In genomic region chr3:157313186-157313585, GRCh38 we compare ENCODE assay signal across 32 cellular contexts.
"Had no signal": no experiment of that assay in that cellular context is flagged by ENCODE, and none has a peak within 500 bp of the region (broad histone marks: within the 10 kb centered on the region; RNA-seq: fewer than 3 reads in every experiment).

No MANE protein-coding gene starts in this region.

- ATAC-seq: activated CD4-positive, alpha-beta T cell treated with anti-CD3 and anti-CD28 coated beads for 36 hours; activated CD4-positive, CD25-positive, alpha-beta regulatory T cell treated with anti-CD3 and anti-CD28 coated beads, Interleukin-2, amount 50 U/mL, for 24 hours; activated CD8-positive, alpha-beta T cell treated with anti-CD3 and anti-CD28 coated beads, Interleukin-2, amount 10 ng/mL, durations not matched to agents 7 days and 5 days; activated naive CD4-positive, alpha-beta T cell treated with anti-CD3 and anti-CD28 coated beads, Interleukin-2, amount 50 U/mL, for 72 hours; body of pancreas; PC-3; WTC11 had no signal

- H3K4me3 ChIP-seq: adrenal gland, body of pancreas, breast epithelium, Peyer's patch, SJCRH30 had no signal

- H3K9ac ChIP-seq: KMS-11, SK-N-SH had no signal

- H3K27ac ChIP-seq: adrenal gland, body of pancreas, breast epithelium, KMS-11, Peyer's patch, SJCRH30 had no signal

- H3K4me1 ChIP-seq: breast epithelium, Peyer's patch, SJCRH30 had no signal

- H3K9me3 ChIP-seq: adrenal gland, body of pancreas, breast epithelium, Peyer's patch, SJCRH30, SK-N-SH had no signal

- H3K4me2 ChIP-seq: KMS-11, SK-N-SH had no signal

- H3K36me3 ChIP-seq: adrenal gland, breast epithelium, Peyer's patch, SJCRH30 had no signal

- H3K27me3 ChIP-seq: adrenal gland, body of pancreas, breast epithelium, Peyer's patch, SJCRH30 had no signal

- DNase-seq: activated CD4-positive, alpha-beta T cell treated with anti-CD3 and anti-CD28 coated beads for 36 hours; activated CD4-positive, alpha-beta T cell treated with anti-CD3 and anti-CD28 coated beads, Interleukin-2, amount 10 ng/mL, durations not matched to agents 7 days and 5 days; activated CD4-positive, alpha-beta T cell treated with anti-CD3 and anti-CD28 coated beads, Interleukin-2, amount 50 U/mL, for 48 hours; activated CD8-positive, alpha-beta T cell treated with anti-CD3 and anti-CD28 coated beads, Interleukin-2, amount 10 ng/mL, durations not matched to agents 7 days and 5 days; activated gamma-delta T cell treated with Interleukin-2 at 50 U/mL for 16 hours; activated naive CD4-positive, alpha-beta T cell treated with anti-CD3 and anti-CD28 coated beads for 36 hours; activated T-cell treated with anti-CD3 and anti-CD28 coated beads, Interleukin-2, amount 50 U/mL, for 24 hours; adrenal gland; body of pancreas; NCI-H1092 treated with DMSO at 0.1 percent for 48 hours; NCI-H1417; NCI-H146; NCI-H187; NCI-H2029 treated with DMSO at 0.1 percent for 48 hours; NCI-H2107; NCI-H2171 treated with DMSO at 0.1 percent for 48 hours; NCI-H2227 treated with DMSO at 0.1 percent for 48 hours; NCI-H446; NCI-H510A treated with DMSO at 0.1 percent for 48 hours; NCI-H526 treated with DMSO at 0.1 percent for 48 hours; NCI-H82; PC-3; Peyer's patch; Right ventricle myocardium superior; RPMI8226; SJCRH30; SK-N-SH had no signal
